In genomic region chr12:110304061-110304551, GRCh38 we compare ENCODE assay signal across 13 cellular contexts. TPM values are rescaled to one million over a fixed set of nuclear protein-coding genes. Genes with fewer than 3 reads are reported as not detected.
DNase-seq lines count a peak whose midpoint lies in the region; ATAC-seq and TF ChIP-seq lines count a peak whose summit lies in the region.
"Had no signal": no experiment of that assay in that cellular context is flagged by ENCODE, and none has a peak within 500 bp of the region (broad histone marks: within the 10 kb centered on the region; RNA-seq: fewer than 3 reads in every experiment).

No MANE protein-coding gene starts in this region.

- peaks cover 32% of the 10 kb centered on the region for H3K36me3 ChIP-seq in neutrophil

- peak overlapping the region; percentile 52 for H3K27ac ChIP-seq in neutrophil

- peak; percentile 75 for DNase-seq in EL
- DNase-seq in dedifferentiated amniotic fluid mesenchymal stem cell (ENCODE audit: extremely low spot score), result peak; percentile 51
- DNase-seq in T-cell, result no peak
- no peak for DNase-seq in DMS153 treated with DMSO at 0.1 percent for 48 hours (lab: John Stamatoyannopoulos, UW; ENCODE audit: unreplicated experiment)
- DNase-seq in NCI-H1694 (lab: John Stamatoyannopoulos, UW), result no peak
- no peak for DNase-seq in stimulated activated CD4-positive, alpha-beta T cell treated with anti-CD3 and anti-CD28 coated beads, Interleukin-4, amount 100 ng/mL, for 1 hour
- DNase-seq: DND-41, heart right ventricle, NCI-H1417 treated with DMSO at 0.1 percent for 48 hours, retina had no signal

- peaks cover 9 to 10% of the 10 kb centered on the region in 2 experiments for H3K4me1 ChIP-seq in neutrophil (ENCODE audit: control insufficient read depth in 1 of 2, insufficient read depth in 1 of 2, low read depth in 1 of 2, low read length in 1 of 2)

- H3K4me3 Mint-ChIP-seq in T-cell, result no peak overlapping the region

- H3K27me3 ChIP-seq in neutrophil, result no peaks in the 10 kb centered on the region
- H3K27me3 ChIP-seq: heart right ventricle had no signal

- peaks cover 63 to 64% (median 64%) of the 10 kb centered on the region in 3 donors for H3K4me1 Mint-ChIP-seq in T-cell

- no peaks in the 10 kb centered on the region for H3K9me3 Mint-ChIP-seq in T-cell

- H3K4me3 ChIP-seq in neutrophil (ENCODE audit: low read depth in 1 of 2, low read length in 1 of 2), result no peak overlapping the region
- H3K4me3 ChIP-seq: lung had no signal

- ATAC-seq in SK-N-SH treated with all-trans-retinoic acid at 6 μM for 48 hours (peak; percentile 58), T-cell (replicated peaks in 1 of 4) (no peak)
- ATAC-seq: heart right ventricle had no signal

- CTCF ChIA-PET in T-cell (lab: Charles Lee), result no interaction called here

- no peak overlapping the region for H3K27ac Mint-ChIP-seq in T-cell

- TF ChIP-seq CTCF in neutrophil (IDR thresholded peaks at IDR 0.05), result no peak

- POLR2A ChIA-PET in T-cell (lab: Charles Lee), result no interaction called here

- H3K36me3 Mint-ChIP-seq in T-cell, result peaks cover 52% of the 10 kb centered on the region

- no peaks in the 10 kb centered on the region for H3K9me3 ChIP-seq in neutrophil
- H3K9me3 ChIP-seq: heart right ventricle had no signal

- no peaks in the 10 kb centered on the region for H3K27me3 Mint-ChIP-seq in T-cell

TF ChIP-seq in SK-N-SH treated with all-trans-retinoic acid at 6 μM for 48 hours, 23 proteins besides CTCF, POLR2A, EP300 and RAD21:
- TF ChIP-seq ARNTL (CRISPR knock-in tag; IDR thresholded peaks at IDR 0.05; ENCODE audit: borderline replicate concordance, low read depth) (no peak), SNAI2 (CRISPR knock-in tag; IDR thresholded peaks at IDR 0.05) (no peak), TSHZ2 (CRISPR knock-in tag; IDR thresholded peaks at IDR 0.05) (no peak), ISL1 (CRISPR knock-in tag; IDR thresholded peaks at IDR 0.05) (no peak), ZNF565 (CRISPR knock-in tag; conservative IDR thresholded peaks at IDR 0.05; ENCODE audit: low read depth) (no peak), ESRRG (CRISPR knock-in tag; IDR thresholded peaks at IDR 0.05) (no peak), ZFP30 (CRISPR knock-in tag; IDR thresholded peaks at IDR 0.05) (no peak), RARB (CRISPR knock-in tag; IDR thresholded peaks at IDR 0.05) (no peak), CREB5 (CRISPR knock-in tag; IDR thresholded peaks at IDR 0.05; ENCODE audit: low read depth) (no peak), ZNF70 (CRISPR knock-in tag; IDR thresholded peaks at IDR 0.05) (no peak), ZC3H10 (CRISPR knock-in tag; IDR thresholded peaks at IDR 0.05) (no peak), GLIS3 (CRISPR knock-in tag; IDR thresholded peaks at IDR 0.05) (no peak), ZNF8 (CRISPR knock-in tag; IDR thresholded peaks at IDR 0.05) (no peak), CSRNP3 (CRISPR knock-in tag; IDR thresholded peaks at IDR 0.05) (no peak), OSR1 (CRISPR knock-in tag; IDR thresholded peaks at IDR 0.05) (no peak), PPARA (CRISPR knock-in tag; IDR thresholded peaks at IDR 0.05; ENCODE audit: borderline replicate concordance) (no peak), TOX (CRISPR knock-in tag; IDR thresholded peaks at IDR 0.05; ENCODE audit: borderline replicate concordance) (no peak), BACH2 (CRISPR knock-in tag; IDR thresholded peaks at IDR 0.05; ENCODE audit: borderline replicate concordance) (no peak), PATZ1 (CRISPR knock-in tag; IDR thresholded peaks at IDR 0.05; ENCODE audit: borderline replicate concordance) (no peak)

RNA-seq across cellular contexts. Expression of gene ATP2A2, which starts 23.1 kb away (rescaled TPM):
- total RNA-seq in T-cell, result 10 to 100 TPM; 82.0 to 88.2 (median 82.8) TPM

Comparison
In these comparisons a context has a peak if more than half of its experiments do, and no peak if none do; other contexts are left out.
1. DNase-seq: peak in EL (single experiment) and dedifferentiated amniotic fluid mesenchymal stem cell (single experiment); none in T-cell (0 of 34), DMS153 treated with DMSO at 0.1 percent for 48 hours (single experiment), NCI-H1694 (single experiment) and stimulated activated CD4-positive, alpha-beta T cell treated with anti-CD3 and anti-CD28 coated beads, Interleukin-4, amount 100 ng/mL, for 1 hour (single experiment).